9 cellular contexts compared by ENCODE assay signal in genomic region chr1:111214884-111215283, GRCh38. TPM values are rescaled to one million over a fixed set of nuclear protein-coding genes. Genes with fewer than 3 reads are reported as not detected.
DNase-seq lines count a peak whose midpoint lies in the region; ATAC-seq and TF ChIP-seq lines count a peak whose summit lies in the region.
"Had no signal": no experiment of that assay in that cellular context is flagged by ENCODE, and none has a peak within 500 bp of the region (broad histone marks: within the 10 kb centered on the region; RNA-seq: fewer than 3 reads in every experiment).

No MANE protein-coding gene starts in this region.

- peak overlapping the region; percentile 68 for H3K9ac ChIP-seq in BLaER1

- no peaks in the 10 kb centered on the region for H3K36me3 ChIP-seq in BLaER1
- no peaks in the 10 kb centered on the region for H3K36me3 ChIP-seq in OCI-LY7 (ENCODE audit: insufficient read depth, low read length)

- CTCF ChIA-PET in OCI-LY7 (lab: Charles Lee; ENCODE audit: unreplicated experiment) = interaction anchor here (2.2 kb wide), 1 partner anchor 15 kb away, joined by 5 read pairs; no protein-coding TSS in a partner anchor

- H2AFZ ChIP-seq in OCI-LY7 (ENCODE audit: low read length) = peak overlapping the region; percentile 81; the same call in 1 of the 2 replicates
- H2AFZ ChIP-seq: PC-9 had no signal

- H3K4me1 ChIP-seq in BLaER1 = peaks cover 81% of the 10 kb centered on the region
- H3K4me1 ChIP-seq in OCI-LY7 (ENCODE audit: insufficient read depth, low read length, poor library complexity, severe bottlenecking) = peaks cover 74% of the 10 kb centered on the region

- peak overlapping the region; percentile 91 for H3K27ac Mint-ChIP-seq in activated T-helper 2 cell treated with anti-CD3 and anti-CD28 coated beads, Interferon-gamma antibody, Interleukin-2, Interleukin-4, amounts not matched to agents 10 μg/mL and 5 μg/mL and 100 μg/mL, durations not matched to agents 14 hours and 24 hours and 36 hours
- H3K27ac Mint-ChIP-seq in naive thymus-derived CD8-positive, alpha-beta T cell = peak overlapping the region; percentile 87 to 99 (median 96)

- TF ChIP-seq CTCF in OCI-LY7 (conservative IDR thresholded peaks at IDR 0.05; ENCODE audit: low read length) = no peak

- H3K9me3 ChIP-seq in BLaER1 (no peaks in the 10 kb centered on the region), OCI-LY7 (ENCODE audit: low read length) (no peaks in the 10 kb centered on the region)

- H3K27me3 ChIP-seq in BLaER1 = no peaks in the 10 kb centered on the region

- H3K27ac ChIP-seq in BLaER1 (peak overlapping the region; percentile 88), OCI-LY7 (ENCODE audit: low read depth, low read length, poor library complexity, severe bottlenecking) (peak overlapping the region; percentile 97)
- H3K27ac ChIP-seq: PC-9 had no signal

- peaks cover 3% of the 10 kb centered on the region for H3K36me3 Mint-ChIP-seq in activated T-helper 2 cell treated with anti-CD3 and anti-CD28 coated beads, Interferon-gamma antibody, Interleukin-2, Interleukin-4, amounts not matched to agents 10 μg/mL and 5 μg/mL and 100 μg/mL, durations not matched to agents 14 hours and 24 hours and 36 hours (ENCODE audit: low read depth)
- H3K36me3 Mint-ChIP-seq in naive thymus-derived CD8-positive, alpha-beta T cell = no peaks in the 10 kb centered on the region

- POLR2A ChIA-PET in OCI-LY7 (lab: Charles Lee) = interaction anchor here (0.6 to 8.9 kb wide), 24 partner anchors 8 to 579 kb away, joined by 3 to 114 read pairs (median 5); partner anchors contain the start of genes CD53, CEPT1 and DRAM2
- POLR2A ChIA-PET in naive thymus-derived CD8-positive, alpha-beta T cell (lab: Charles Lee) = interaction anchor here (1.3 to 23.4 kb wide), 8 partner anchors 8 to 131 kb away, joined by 3 to 1200 read pairs (median 10); partner anchors contain the start of genes CEPT1, CHI3L2, DENND2D and DRAM2

- no TSS peak for BruUV-seq in OCI-LY7 (replicated peaks; lab: Mats Ljungman, UMichigan)

- H3K4me3 ChIP-seq in BLaER1 (peak overlapping the region; percentile 9; the same call in 1 of the 2 replicates), OCI-LY7 (ENCODE audit: low read depth, low read length, poor library complexity, severe bottlenecking) (peak overlapping the region; percentile 45)
- H3K4me3 ChIP-seq: PC-9 had no signal

- intact Hi-C loops in OCI-LY7 (cut with micrococcal nuclease; ENCODE audit: unreplicated experiment) = loop anchor here (5.0 to 10.0 kb wide), 3 partner anchors 387 to 583 kb away; no protein-coding TSS in a partner anchor
- intact Hi-C loops in activated T-helper 2 cell treated with anti-CD3 and anti-CD28 coated beads, Interferon-gamma antibody, Interleukin-2, Interleukin-4, amounts not matched to agents 10 μg/mL and 5 μg/mL and 100 μg/mL, durations not matched to agents 14 hours and 24 hours and 36 hours (cut with micrococcal nuclease) = loop anchor here (1.0 to 5.0 kb wide), 5 partner anchors 7 to 543 kb away; partner anchors contain the start of gene KCNA3

- peak; percentile 21 to 50 for ATAC-seq in naive thymus-derived CD8-positive, alpha-beta T cell
- no peak for ATAC-seq in HG02623 (IDR thresholded peaks at IDR 0.05; ENCODE audit: unreplicated experiment)

- peaks cover 81% of the 10 kb centered on the region for H3K4me1 Mint-ChIP-seq in activated T-helper 2 cell treated with anti-CD3 and anti-CD28 coated beads, Interferon-gamma antibody, Interleukin-2, Interleukin-4, amounts not matched to agents 10 μg/mL and 5 μg/mL and 100 μg/mL, durations not matched to agents 14 hours and 24 hours and 36 hours (ENCODE audit: low read depth)
- peaks cover 55 to 96% (median 89%) of the 10 kb centered on the region in 4 donors for H3K4me1 Mint-ChIP-seq in naive thymus-derived CD8-positive, alpha-beta T cell

- no peaks in the 10 kb centered on the region for H3K9me2 ChIP-seq in OCI-LY7 (ENCODE audit: insufficient read depth, low read length)

- peaks cover 4% of the 10 kb centered on the region for H3K9me3 Mint-ChIP-seq in activated T-helper 2 cell treated with anti-CD3 and anti-CD28 coated beads, Interferon-gamma antibody, Interleukin-2, Interleukin-4, amounts not matched to agents 10 μg/mL and 5 μg/mL and 100 μg/mL, durations not matched to agents 14 hours and 24 hours and 36 hours
- peaks cover 0 to 10% (median 0%) of the 10 kb centered on the region in 9 donors for H3K9me3 Mint-ChIP-seq in naive thymus-derived CD8-positive, alpha-beta T cell

- DNase-seq in OCI-LY7 (ENCODE audit: low spot score) (peak; percentile 44), GM19240 (ENCODE audit: insufficient read length, low spot score) (no peak), pons (ENCODE audit: low spot score) (no peak), COLO829 (ENCODE audit: low spot score) (no peak)
- DNase-seq in activated T-helper 2 cell treated with anti-CD3 and anti-CD28 coated beads, Interferon-gamma antibody, Interleukin-2, Interleukin-4, amounts not matched to agents 10 μg/mL and 5 μg/mL and 100 μg/mL, durations not matched to agents 14 hours and 24 hours and 36 hours (ENCODE audit: low spot score) = peak; percentile 49
- DNase-seq in naive thymus-derived CD8-positive, alpha-beta T cell = peak in 7 of 10 donors; percentile 42 to 70 (median 50)
- DNase-seq: PC-9 had no signal

- no peaks in the 10 kb centered on the region for H4K20me1 ChIP-seq in BLaER1
- no peaks in the 10 kb centered on the region for H4K20me1 ChIP-seq in OCI-LY7 (ENCODE audit: insufficient read depth, low read length)

- H3K4me2 ChIP-seq in BLaER1 = peak overlapping the region; percentile 76
- peak overlapping the region; percentile 87 for H3K4me2 ChIP-seq in OCI-LY7 (ENCODE audit: low read length)
- H3K4me2 ChIP-seq: PC-9 had no signal

- peak overlapping the region; percentile 53 for H3K4me3 Mint-ChIP-seq in activated T-helper 2 cell treated with anti-CD3 and anti-CD28 coated beads, Interferon-gamma antibody, Interleukin-2, Interleukin-4, amounts not matched to agents 10 μg/mL and 5 μg/mL and 100 μg/mL, durations not matched to agents 14 hours and 24 hours and 36 hours (ENCODE audit: low read depth)
- H3K4me3 Mint-ChIP-seq in naive thymus-derived CD8-positive, alpha-beta T cell = peak overlapping the region; percentile 44 to 95 (median 78)

- no peaks in the 10 kb centered on the region for H3K27me3 Mint-ChIP-seq in activated T-helper 2 cell treated with anti-CD3 and anti-CD28 coated beads, Interferon-gamma antibody, Interleukin-2, Interleukin-4, amounts not matched to agents 10 μg/mL and 5 μg/mL and 100 μg/mL, durations not matched to agents 14 hours and 24 hours and 36 hours (ENCODE audit: low read depth)
- peaks cover 0 to 3% (median 0%) of the 10 kb centered on the region in 5 donors for H3K27me3 Mint-ChIP-seq in naive thymus-derived CD8-positive, alpha-beta T cell

- H3K79me2 ChIP-seq in OCI-LY7 (ENCODE audit: insufficient read depth, low read depth, low read length) = no peaks in the 10 kb centered on the region

RNA-seq across cellular contexts. Expression of gene CHI3L2, which starts 12.6 kb away (rescaled TPM):
- total RNA-seq in OCI-LY7 (2014; rRNA removed; shearing (Covaris generic)) = 37.1 and 50.6 TPM in 2 replicates
- total RNA-seq in OCI-LY7 (2022) = 88.7 and 95.4 TPM in 2 replicates
- 1.3 and 1.8 TPM in 2 replicates for total RNA-seq in activated T-helper 2 cell treated with anti-CD3 and anti-CD28 coated beads, Interferon-gamma antibody, Interleukin-2, Interleukin-4, amounts not matched to agents 10 μg/mL and 5 μg/mL and 100 μg/mL, durations not matched to agents 14 hours and 24 hours and 36 hours
- total RNA-seq in naive thymus-derived CD8-positive, alpha-beta T cell = 1 to 10 TPM; 5.7 to 6.5 TPM
- polyA plus RNA-seq in naive thymus-derived CD8-positive, alpha-beta T cell = 10 to 100 TPM; 45.4 to 69.0 (median 48.6) TPM
- total RNA-seq: PC-9 had no signal

RNA-seq across cellular contexts. Expression of gene DENND2D, which starts 14.4 kb away (rescaled TPM):
- 34.4 and 39.9 TPM in 2 replicates for total RNA-seq in OCI-LY7 (2014; rRNA removed; shearing (Covaris generic))
- total RNA-seq in OCI-LY7 (2022) = 9.8 and 13.5 TPM in 2 replicates
- total RNA-seq in activated T-helper 2 cell treated with anti-CD3 and anti-CD28 coated beads, Interferon-gamma antibody, Interleukin-2, Interleukin-4, amounts not matched to agents 10 μg/mL and 5 μg/mL and 100 μg/mL, durations not matched to agents 14 hours and 24 hours and 36 hours = 139 and 143 TPM in 2 replicates
- total RNA-seq in naive thymus-derived CD8-positive, alpha-beta T cell = 100 to 1,000 TPM; 274 to 289 TPM
- 100 to 1,000 TPM; 161 to 395 (median 225) TPM for polyA plus RNA-seq in naive thymus-derived CD8-positive, alpha-beta T cell

Comparison
In these comparisons a context has a peak if more than half of its experiments do, and no peak if none do; other contexts are left out.
1. DNase-seq: peak in OCI-LY7 (single experiment), activated T-helper 2 cell treated with anti-CD3 and anti-CD28 coated beads, Interferon-gamma antibody, Interleukin-2, Interleukin-4, amounts not matched to agents 10 μg/mL and 5 μg/mL and 100 μg/mL, durations not matched to agents 14 hours and 24 hours and 36 hours (single experiment) and naive thymus-derived CD8-positive, alpha-beta T cell (7 of 10); none in GM19240 (single experiment), pons (single experiment) and COLO829 (single experiment).
2. RNA of gene CHI3L2, which starts 12.6 kb away (total RNA-seq): 37.1 to 95.4 TPM in OCI-LY7; 5.7 to 6.5 TPM in naive thymus-derived CD8-positive, alpha-beta T cell and 1.3 to 1.8 TPM in activated T-helper 2 cell treated with anti-CD3 and anti-CD28 coated beads, Interferon-gamma antibody, Interleukin-2, Interleukin-4, amounts not matched to agents 10 μg/mL and 5 μg/mL and 100 μg/mL, durations not matched to agents 14 hours and 24 hours and 36 hours; every median in the first group is over 4 times any median in the second.